9 cellular contexts compared by ENCODE assay signal in genomic region chr11:29328961-29329441, GRCh38.
DNase-seq lines count a peak whose midpoint lies in the region; ATAC-seq and TF ChIP-seq lines count a peak whose summit lies in the region.
"Had no signal": no experiment of that assay in that cellular context is flagged by ENCODE, and none has a peak within 500 bp of the region (broad histone marks: within the 10 kb centered on the region; RNA-seq: fewer than 3 reads in every experiment).

No MANE protein-coding gene starts in this region.

- H3K4me3 Mint-ChIP-seq in osteocyte (ENCODE audit: unreplicated experiment) = no peak overlapping the region
- H3K4me3 Mint-ChIP-seq in natural killer cell treated with Interleukin-12 subunit alpha and Interleukin-12 subunit beta and Interleukin-15 and Interleukin-18, amount 100 ng/mL, for 72 hours = no peak overlapping the region
- H3K4me3 Mint-ChIP-seq: central memory CD8-positive, alpha-beta T cell had no signal

- peaks cover 35% of the 10 kb centered on the region for H3K4me1 ChIP-seq in ACC112 (ENCODE audit: control insufficient read depth, insufficient read depth, low read length, unreplicated experiment)

- no peaks in the 10 kb centered on the region for H3K27me3 Mint-ChIP-seq in osteocyte (ENCODE audit: unreplicated experiment)
- no peaks in the 10 kb centered on the region for H3K27me3 Mint-ChIP-seq in natural killer cell treated with Interleukin-12 subunit alpha and Interleukin-12 subunit beta and Interleukin-15 and Interleukin-18, amount 100 ng/mL, for 72 hours
- H3K27me3 Mint-ChIP-seq: central memory CD8-positive, alpha-beta T cell had no signal

- DNase-seq in NCI-H345 treated with DMSO at 0.1 percent for 48 hours (lab: John Stamatoyannopoulos, UW; ENCODE audit: unreplicated experiment) (peak; percentile 7), dedifferentiated amniotic fluid mesenchymal stem cell (ENCODE audit: extremely low spot score) (peak; percentile 58), osteocyte (ENCODE audit: extremely low spot score, unreplicated experiment) (no peak), ecto neural progenitor cell (ENCODE audit: low spot score) (no peak), NK-92 (lab: John Stamatoyannopoulos, UW; ENCODE audit: unreplicated experiment) (no peak)
- no peak for DNase-seq in natural killer cell treated with Interleukin-12 subunit alpha and Interleukin-12 subunit beta and Interleukin-15 and Interleukin-18, amount 100 ng/mL, for 72 hours (ENCODE audit: low spot score)

- H3K79me2 ChIP-seq in ACC112 (ENCODE audit: control insufficient read depth, insufficient read depth, low read length, unreplicated experiment) = no peaks in the 10 kb centered on the region

- H2AFZ ChIP-seq in ACC112 (ENCODE audit: low read length, unreplicated experiment) = peak overlapping the region; percentile 45

- no peaks in the 10 kb centered on the region for H3K36me3 Mint-ChIP-seq in osteocyte (ENCODE audit: unreplicated experiment)
- H3K36me3 Mint-ChIP-seq in natural killer cell treated with Interleukin-12 subunit alpha and Interleukin-12 subunit beta and Interleukin-15 and Interleukin-18, amount 100 ng/mL, for 72 hours = peaks cover 6% of the 10 kb centered on the region

- peak overlapping the region; percentile 58 for H3K27ac ChIP-seq in ACC112 (ENCODE audit: low read depth, low read length)

- H3K27me3 ChIP-seq in ACC112 (ENCODE audit: insufficient read depth, low read length) = no peaks in the 10 kb centered on the region

- H3K36me3 ChIP-seq in ACC112 (ENCODE audit: insufficient read depth, low read length) = no peaks in the 10 kb centered on the region

- H3K27ac Mint-ChIP-seq in osteocyte (ENCODE audit: unreplicated experiment) = no peak overlapping the region
- H3K27ac Mint-ChIP-seq in natural killer cell treated with Interleukin-12 subunit alpha and Interleukin-12 subunit beta and Interleukin-15 and Interleukin-18, amount 100 ng/mL, for 72 hours = no peak overlapping the region

- ATAC-seq in GM18867 (IDR thresholded peaks at IDR 0.05; ENCODE audit: unreplicated experiment) = peak; percentile 67
- no peak for ATAC-seq in natural killer cell treated with Interleukin-12 subunit alpha and Interleukin-12 subunit beta and Interleukin-15 and Interleukin-18, amount 100 ng/mL, for 72 hours

- TF ChIP-seq CTCF in osteocyte (IDR thresholded peaks at IDR 0.05) = peak; percentile 86

- peaks cover 19% of the 10 kb centered on the region for H3K4me1 Mint-ChIP-seq in osteocyte (ENCODE audit: unreplicated experiment)
- H3K4me1 Mint-ChIP-seq in natural killer cell treated with Interleukin-12 subunit alpha and Interleukin-12 subunit beta and Interleukin-15 and Interleukin-18, amount 100 ng/mL, for 72 hours (ENCODE audit: low read depth in 2 of 2) = no peaks in the 10 kb centered on the region
- H3K4me1 Mint-ChIP-seq: central memory CD8-positive, alpha-beta T cell had no signal

- no peak overlapping the region for H3K4me3 ChIP-seq in ACC112 (ENCODE audit: low read depth, low read length)

- H3K9me3 Mint-ChIP-seq in osteocyte (ENCODE audit: unreplicated experiment) = no peaks in the 10 kb centered on the region
- H3K9me3 Mint-ChIP-seq in natural killer cell treated with Interleukin-12 subunit alpha and Interleukin-12 subunit beta and Interleukin-15 and Interleukin-18, amount 100 ng/mL, for 72 hours = peaks cover 4% of the 10 kb centered on the region

Comparison
In these comparisons a context has a peak if more than half of its experiments do, and no peak if none do; other contexts are left out.
1. DNase-seq: peak in NCI-H345 treated with DMSO at 0.1 percent for 48 hours (single experiment) and dedifferentiated amniotic fluid mesenchymal stem cell (single experiment); none in osteocyte (single experiment), natural killer cell treated with Interleukin-12 subunit alpha and Interleukin-12 subunit beta and Interleukin-15 and Interleukin-18, amount 100 ng/mL, for 72 hours (single experiment), ecto neural progenitor cell (single experiment) and NK-92 (single experiment).